13 cellular contexts compared by ENCODE assay signal in the genomic region with DNA sequence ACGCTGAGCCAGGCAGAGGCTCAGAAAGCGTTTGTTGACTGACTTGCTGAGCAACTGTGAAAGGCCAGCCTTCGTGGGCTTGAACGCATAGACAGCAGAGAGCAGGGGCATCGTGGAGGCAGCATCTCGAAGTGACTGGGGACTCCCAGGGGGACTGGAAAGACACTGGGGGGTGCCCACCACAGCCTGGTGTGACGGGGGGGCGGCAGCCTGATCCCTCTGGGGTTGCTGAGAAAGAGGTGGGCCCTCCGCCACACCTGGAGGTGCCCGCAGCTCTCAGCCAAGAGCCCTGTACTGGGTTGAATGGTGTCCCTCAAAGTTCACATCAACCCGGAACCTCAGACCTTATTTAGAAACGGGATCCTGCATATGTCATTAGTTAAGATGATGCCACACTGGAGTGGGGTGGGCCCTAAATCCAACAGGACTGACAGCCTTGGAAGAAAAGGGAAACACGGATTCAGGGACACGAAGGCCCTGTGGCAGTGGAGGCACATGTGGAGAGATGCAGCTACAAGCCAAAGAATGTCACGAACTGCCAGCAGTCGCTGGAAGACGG.
DNase-seq lines count a peak whose midpoint lies in the region; TF ChIP-seq lines count a peak whose summit lies in the region.
"Had no signal": no experiment of that assay in that cellular context is flagged by ENCODE, and none has a peak within 500 bp of the region (broad histone marks: within the 10 kb centered on the region; RNA-seq: fewer than 3 reads in every experiment).

No MANE protein-coding gene starts in this region.

- H3K36me3 ChIP-seq in SJSA1: peaks cover 94% of the 10 kb centered on the region
- peaks cover 6 to 13% of the 10 kb centered on the region in 2 donors for H3K36me3 ChIP-seq in prostate gland

- WGBS in prostate gland: 66% methylated on average over 17 of the region's 17 CpGs

- H3K27ac ChIP-seq in 22Rv1 (0 out of 2 replicates have a peak overlapping the region, but pooled peaks have one; percentile 79), SJSA1 (peak overlapping the region; percentile 72), prostate gland (peak overlapping the region; percentile 74 to 81)

- TF ChIP-seq CTCF in 22Rv1 (IDR thresholded peaks at IDR 0.05) (no peak), prostate gland (IDR thresholded peaks at IDR 0.05) (no peak)

- no peak for TF ChIP-seq POLR2A in prostate gland (IDR thresholded peaks at IDR 0.05)

- intact Hi-C loops in prostate gland (cut with DNase I): no loop called here

- no peak overlapping the region for H3K4me3 ChIP-seq in SJSA1
- H3K4me3 ChIP-seq in prostate gland: no peak overlapping the region

- H3K4me1 ChIP-seq in SJSA1 (replicated peaks) (peaks cover 58% of the 10 kb centered on the region), prostate gland (replicated peaks) (peaks cover 36% of the 10 kb centered on the region)

- H3K9me3 ChIP-seq in SJSA1 (replicated peaks) (no peaks in the 10 kb centered on the region), prostate gland (no peaks in the 10 kb centered on the region)

- H3K27me3 ChIP-seq in SJSA1 (replicated peaks) (no peaks in the 10 kb centered on the region), prostate gland (replicated peaks; ENCODE audit: insufficient read depth) (no peaks in the 10 kb centered on the region)

- DNase-seq in SJSA1 (ENCODE audit: low read depth in 1 of 2, low spot score in 2 of 2) (no peak), fibroblast of peridontal ligament (ENCODE audit: extremely low read depth) (peak; percentile 66), prostate gland (ENCODE audit: low spot score) (no peak), GM19240 (ENCODE audit: insufficient read length, low spot score) (no peak), HUDEP-2 (lab: John Stamatoyannopoulos, UW; ENCODE audit: unreplicated experiment in 76 of 76) (no peak), NCI-H69 (lab: John Stamatoyannopoulos, UW) (no peak)
- no peak for DNase-seq in activated CD4-positive, CD25-positive, alpha-beta regulatory T cell (lab: John Stamatoyannopoulos, UW)
- DNase-seq: activated CD4-positive, alpha-beta memory T cell treated with anti-CD3 and anti-CD28 coated beads, Interleukin-2, amount 10 ng/mL, durations not matched to agents 7 days and 5 days; DND-41; kidney glomerular epithelial cell; NCI-H1105; NCI-H510A had no signal
